Comparison of ENCODE assay signal across 25 cellular contexts in the genomic region with DNA sequence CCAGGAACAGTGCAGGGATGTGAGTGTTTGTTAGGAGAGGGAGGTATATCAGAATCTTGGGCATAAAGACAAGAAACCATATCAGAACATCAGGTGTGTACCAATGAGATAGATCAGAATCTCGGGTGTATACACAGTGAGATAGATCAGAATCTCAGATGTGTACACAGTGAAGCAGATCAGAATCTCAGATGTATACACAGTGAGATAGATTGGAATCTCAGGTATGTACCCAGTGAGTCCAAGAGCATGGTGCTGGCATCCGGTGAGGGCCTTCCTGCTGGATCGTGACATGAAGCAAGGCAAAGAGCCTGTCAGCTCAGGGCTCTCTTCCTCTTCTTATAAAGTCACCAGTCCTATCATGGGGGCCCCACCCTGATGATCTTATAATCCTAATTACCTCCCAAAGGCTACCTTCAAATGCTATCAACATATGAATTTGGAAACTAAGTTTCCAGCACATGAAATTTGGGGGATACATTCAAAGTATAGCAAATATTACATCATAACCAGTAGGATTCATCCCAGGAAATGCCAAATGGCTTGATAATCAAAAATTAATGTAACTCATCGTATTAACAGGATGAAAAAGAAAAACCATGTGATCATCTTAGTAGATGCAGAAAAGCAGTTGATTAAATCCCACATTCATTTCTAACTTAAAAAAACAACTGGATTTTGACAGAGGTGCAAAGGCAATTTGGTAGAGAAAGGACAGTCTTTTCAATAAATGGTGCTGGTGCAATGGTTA. TPM values are rescaled to one million over a fixed set of nuclear protein-coding genes. Genes with fewer than 3 reads are reported as not detected.
A peak's percentile ranks its signal among the peaks of the same experiment; 100 is the strongest.
DNase-seq lines count a peak whose midpoint lies in the region; ATAC-seq and TF ChIP-seq lines count a peak whose summit lies in the region.
"Had no signal": no experiment of that assay in that cellular context is flagged by ENCODE, and none has a peak within 500 bp of the region (broad histone marks: within the 10 kb centered on the region; RNA-seq: fewer than 3 reads in every experiment).

No MANE protein-coding gene starts in this region.

- H3K4me3 Mint-ChIP-seq in MCF 10A (ENCODE audit: unreplicated experiment), result no peak overlapping the region
- H3K4me3 Mint-ChIP-seq: CD8-positive, alpha-beta memory T cell; T-cell had no signal

- TF ChIP-seq CTCF in MCF 10A (IDR thresholded peaks at IDR 0.05; ENCODE audit: unreplicated experiment) (no peak), mammary epithelial cell (conservative IDR thresholded peaks at IDR 0.05 in 1 of 2, IDR thresholded peaks at IDR 0.05 in 1 of 2; ENCODE audit: extremely low read depth in 1 of 2, insufficient read depth in 1 of 2, low read depth in 1 of 2, low read length in 2 of 2) (no peak), PC-3 (conservative IDR thresholded peaks at IDR 0.05; ENCODE audit: low read depth, low read length) (no peak), GM10248 (IDR thresholded peaks at IDR 0.05; ENCODE audit: control extremely low read depth, extremely low read depth, low read depth, missing control alignments) (no peak)

- 85% methylated on average over 2 of the region's 4 CpGs for WGBS in mammary epithelial cell (ENCODE audit: low coverage, missing lambda C conversion rate)

- H3K4me1 Mint-ChIP-seq in MCF 10A (ENCODE audit: insufficient read depth, unreplicated experiment), result no peaks in the 10 kb centered on the region

- no peaks in the 10 kb centered on the region for H3K27me3 ChIP-seq in mammary epithelial cell (ENCODE audit: insufficient read depth, low read length)
- H3K27me3 ChIP-seq in PC-3 (ENCODE audit: low read length), result no peaks in the 10 kb centered on the region
- H3K27me3 ChIP-seq: Peyer's patch, SJCRH30 had no signal

- POLR2A ChIA-PET in MCF 10A (lab: Yijun Ruan, JAX), result no interaction called here
- POLR2A ChIA-PET in PC-3 (lab: Charles Lee; ENCODE audit: unreplicated experiment), result interaction anchor here (0.7 kb wide), 1 partner anchor 68 kb away, joined by 4 read pairs; no protein-coding TSS in a partner anchor
- POLR2A ChIA-PET in GM10248 (lab: Yijun Ruan, JAX), result no interaction called here

- no TSS peak for BruUV-seq in MCF 10A (replicated peaks; lab: Mats Ljungman, UMichigan)
- no TSS peak for BruUV-seq in mammary epithelial cell (replicated peaks; lab: Mats Ljungman, UMichigan)
- BruUV-seq in PC-3 (replicated peaks; lab: Mats Ljungman, UMichigan), result no TSS peak

- H4K20me1 ChIP-seq in mammary epithelial cell (ENCODE audit: insufficient read depth, low read length) (no peaks in the 10 kb centered on the region), PC-3 (ENCODE audit: low read length) (no peaks in the 10 kb centered on the region)

- no peaks in the 10 kb centered on the region for H3K9me2 ChIP-seq in PC-3 (replicated peaks; ENCODE audit: low read length)

- peaks cover 6% of the 10 kb centered on the region for H3K36me3 Mint-ChIP-seq in MCF 10A (ENCODE audit: insufficient read depth, unreplicated experiment)

- H3K4me3 ChIP-seq in mammary epithelial cell (replicated peaks in 1 of 3; ENCODE audit: insufficient read depth in 1 of 3, low read depth in 2 of 3, low read length in 3 of 3) (no peak overlapping the region), PC-3 (ENCODE audit: low read length) (no peak overlapping the region)
- H3K4me3 ChIP-seq: GM12878, Peyer's patch, SJCRH30 had no signal

- H3K79me2 ChIP-seq in mammary epithelial cell (ENCODE audit: insufficient read depth, low read length) (no peaks in the 10 kb centered on the region), PC-3 (ENCODE audit: low read length) (no peaks in the 10 kb centered on the region)

- peaks cover 12% of the 10 kb centered on the region for H3K9me3 Mint-ChIP-seq in MCF 10A (ENCODE audit: unreplicated experiment)

- H2AFZ ChIP-seq in mammary epithelial cell (ENCODE audit: low read depth, low read length), result no peak overlapping the region
- no peak overlapping the region for H2AFZ ChIP-seq in PC-3 (ENCODE audit: low read length)

- peak; percentile 90 for ATAC-seq in PC-3
- no peak for ATAC-seq in GM18511 (IDR thresholded peaks at IDR 0.05; ENCODE audit: unreplicated experiment)
- ATAC-seq: GM12878, T-cell had no signal

- CTCF ChIA-PET in MCF 10A (lab: Yijun Ruan, JAX) (no interaction called here), mammary epithelial cell (lab: Charles Lee; ENCODE audit: low non-redundant PET) (no interaction called here), PC-3 (lab: Charles Lee) (no interaction called here), GM10248 (lab: Yijun Ruan, JAX) (no interaction called here)

- dilution Hi-C loops in mammary epithelial cell (cut with HindIII; ENCODE audit: low sequenced_read_pairs), result no loop called here

- no peak overlapping the region for H3K4me2 ChIP-seq in mammary epithelial cell (ENCODE audit: insufficient read depth, low read depth, low read length)
- H3K4me2 ChIP-seq in PC-3 (ENCODE audit: low read length), result no peak overlapping the region

- no peak overlapping the region for H3K9ac ChIP-seq in mammary epithelial cell (ENCODE audit: insufficient read depth, low read length)
- no peak overlapping the region for H3K9ac ChIP-seq in PC-3 (ENCODE audit: low read length)

- no peak overlapping the region for H3K27ac Mint-ChIP-seq in MCF 10A (ENCODE audit: low read depth, unreplicated experiment)
- H3K27ac Mint-ChIP-seq: T-cell had no signal

- H3K4me1 ChIP-seq in mammary epithelial cell (ENCODE audit: insufficient read depth, low read length), result no peaks in the 10 kb centered on the region
- peaks cover 24% of the 10 kb centered on the region for H3K4me1 ChIP-seq in PC-3 (ENCODE audit: insufficient read depth, low read length)
- H3K4me1 ChIP-seq: Peyer's patch, SJCRH30 had no signal

- H3K36me3 ChIP-seq in mammary epithelial cell (ENCODE audit: insufficient read depth, low read length) (no peaks in the 10 kb centered on the region), PC-3 (ENCODE audit: low read depth, low read length) (no peaks in the 10 kb centered on the region)
- H3K36me3 ChIP-seq: SJCRH30 had no signal

- intact Hi-C loops in MCF 10A (cut with micrococcal nuclease), result no loop called here
- intact Hi-C loops in mammary epithelial cell (cut with micrococcal nuclease), result no loop called here
- intact Hi-C loops in PC-3 (cut with micrococcal nuclease), result no loop called here

- H3F3A ChIP-seq in PC-3 (ENCODE audit: low read length, unreplicated experiment), result no peaks in the 10 kb centered on the region

- no peaks in the 10 kb centered on the region for H3K27me3 Mint-ChIP-seq in MCF 10A (ENCODE audit: insufficient read depth, unreplicated experiment)
- H3K27me3 Mint-ChIP-seq: CD8-positive, alpha-beta memory T cell; T-cell had no signal

- in situ Hi-C loops in mammary epithelial cell (cut with MboI; ENCODE audit: low sequenced_read_pairs in 2 of 2), result no loop called here

- H3K9me3 ChIP-seq in mammary epithelial cell (replicated peaks; ENCODE audit: insufficient read depth, low read length) (peaks cover 2% of the 10 kb centered on the region), PC-3 (ENCODE audit: low read length) (no peaks in the 10 kb centered on the region)

- DNase-seq in MCF 10A (ENCODE audit: unreplicated experiment) (peak; percentile 13), mammary epithelial cell (no peak), PC-3 (peak; percentile 82), iris pigment epithelial cell (ENCODE audit: low read depth) (peak; percentile 50), GM10248 (ENCODE audit: extremely low spot score) (no peak)
- DNase-seq in stimulated activated CD4-positive, alpha-beta T cell treated with anti-CD3 and anti-CD28 coated beads, Interleukin-2, amount 100 ng/mL, for 24 hours, result no peak
- no peak for DNase-seq in activated CD8-positive, alpha-beta memory T cell treated with anti-CD3 and anti-CD28 coated beads for 24 hours
- DNase-seq: 8988T; Calu3; CD8-positive, alpha-beta memory T cell; DMS153; KG1; NCI-H1694; NCI-H2081; NCI-H2171; NCI-H345; NCI-H524; NCI-H774; NK-92 treated with Interleukin-12 subunit alpha and Interleukin-12 subunit beta, amount 100 ng/mL, for 24 hours; Peyer's patch; SJCRH30; T-cell had no signal

- H3K27ac ChIP-seq in mammary epithelial cell (ENCODE audit: insufficient read depth, low read depth, low read length) (no peak overlapping the region), PC-3 (ENCODE audit: low read length) (peak overlapping the region; percentile 58)
- H3K27ac ChIP-seq: C4-2B, Peyer's patch, SJCRH30 had no signal

RNA-seq across cellular contexts. Expression of a gene that starts 28.6 kb away (rescaled TPM):
- 8.0 and 10.1 TPM in 2 replicates for total RNA-seq in MCF 10A (2022)
- total RNA-seq in mammary epithelial cell, result 10 to 100 TPM; 10.3 to 15.5 TPM
- 7.4 TPM for polyA plus RNA-seq in mammary epithelial cell
- polyA minus RNA-seq in mammary epithelial cell, result 46.3 TPM
- 6.0 and 7.7 TPM in 2 replicates for total RNA-seq in PC-3 (2014; rRNA removed)

Comparison
In these comparisons a context has a peak if more than half of its experiments do, and no peak if none do; other contexts are left out.
1. DNase-seq: peak in MCF 10A (single experiment), PC-3 (single experiment) and iris pigment epithelial cell (single experiment); none in mammary epithelial cell (single experiment), stimulated activated CD4-positive, alpha-beta T cell treated with anti-CD3 and anti-CD28 coated beads, Interleukin-2, amount 100 ng/mL, for 24 hours (0 of 2), activated CD8-positive, alpha-beta memory T cell treated with anti-CD3 and anti-CD28 coated beads for 24 hours (single experiment) and GM10248 (single experiment).